In the genomic region with DNA sequence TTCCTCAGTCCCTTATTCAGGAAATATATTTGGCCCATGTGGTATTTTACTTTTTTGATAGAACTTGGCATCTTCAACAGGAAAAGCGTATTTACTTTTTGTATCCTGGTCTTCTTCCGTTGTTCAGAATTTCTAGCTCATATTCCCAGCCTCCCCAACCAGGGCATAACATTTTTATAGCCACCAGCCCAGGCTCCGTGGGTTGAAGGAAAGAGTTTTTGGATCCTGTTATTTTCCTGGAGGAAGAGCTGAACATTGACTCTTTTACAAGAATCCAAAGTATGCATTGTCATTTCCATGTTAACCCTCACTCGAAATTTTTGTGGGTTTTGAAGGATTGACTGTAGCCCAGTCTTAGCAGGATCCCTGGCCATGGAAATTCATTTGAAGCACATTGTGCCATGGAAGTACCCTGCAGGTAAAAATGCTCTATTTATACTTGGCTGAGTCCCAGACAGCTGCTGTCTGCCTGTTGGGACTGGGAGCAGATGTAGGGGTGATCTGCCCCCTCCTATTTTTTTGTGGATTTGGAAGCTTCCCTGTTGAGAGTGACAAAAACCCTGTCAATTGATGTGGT, we compare ENCODE assay signal across 8 cellular contexts.
A peak's percentile ranks its signal among the peaks of the same experiment; 100 is the strongest.
DNase-seq lines count a peak whose midpoint lies in the region; ATAC-seq lines count a peak whose summit lies in the region.

No MANE protein-coding gene starts in this region.

- H3K9me2 ChIP-seq in GM23248 (ENCODE audit: insufficient read depth), result no peaks in the 10 kb centered on the region

- H4K20me1 ChIP-seq in GM23248 (ENCODE audit: insufficient read depth), result no peaks in the 10 kb centered on the region

- peaks cover 62% of the 10 kb centered on the region for H3K4me1 ChIP-seq in GM23248 (ENCODE audit: insufficient read depth)

- H3K27ac ChIP-seq in GM23248 (peak overlapping the region; percentile 45), epithelial cell of prostate (peak overlapping the region; percentile 3)

- no peaks in the 10 kb centered on the region for H3K9me3 ChIP-seq in GM23248 (ENCODE audit: low read depth)

- H3K9ac ChIP-seq in GM23248, result peak overlapping the region; percentile 22; the same call in 1 of the 2 replicates

- no peak overlapping the region for H3K4me3 ChIP-seq in GM23248

- peak overlapping the region; percentile 41 for H3K4me2 ChIP-seq in GM23248 (ENCODE audit: unreplicated experiment)

- peaks cover 90% of the 10 kb centered on the region for H3K79me2 ChIP-seq in GM23248 (ENCODE audit: insufficient read depth)

- WGBS in GM23248 (ENCODE audit: low coverage in 1 of 2, low lambda C conversion rate in 2 of 2, missing lambda C conversion rate in 2 of 2), 2 experiments, result 33 to 42% methylated on average over 4 of the region's 4 CpGs

- ATAC-seq in HG02852 (IDR thresholded peaks at IDR 0.05; ENCODE audit: unreplicated experiment), result no peak

- in situ Hi-C loops in GM23248 (cut with MboI), result loop anchor here (10.0 kb wide), 1 partner anchor 144 kb away; no protein-coding TSS in a partner anchor

- no peaks in the 10 kb centered on the region for H3K27me3 ChIP-seq in GM23248 (replicated peaks; ENCODE audit: insufficient read depth)

- H3F3A ChIP-seq in GM23248 (ENCODE audit: insufficient read depth), result peaks cover 22% of the 10 kb centered on the region

- DNase-seq in GM23248, result peak; percentile 69
- DNase-seq in NCI-H345 (lab: John Stamatoyannopoulos, UW), result peak; percentile 59
- no peak for DNase-seq in epithelial cell of prostate (ENCODE audit: low read depth, low spot score)
- DNase-seq in non-pigmented ciliary epithelial cell (ENCODE audit: low read depth), result peak; percentile 55
- DNase-seq in GOT3 (lab: John Stamatoyannopoulos, UW), result no peak
- DNase-seq in germinal center (ENCODE audit: low spot score), result no peak
- DNase-seq in NCI-H2227 (lab: John Stamatoyannopoulos, UW; ENCODE audit: unreplicated experiment), result no peak

- H3K36me3 ChIP-seq in GM23248 (ENCODE audit: low read depth), result no peaks in the 10 kb centered on the region

- H2AFZ ChIP-seq in GM23248, result no peak overlapping the region

Comparison
In these comparisons a context has a peak if more than half of its experiments do, and no peak if none do; other contexts are left out.
1. DNase-seq: peak in GM23248 (single experiment), NCI-H345 (single experiment) and non-pigmented ciliary epithelial cell (single experiment); none in epithelial cell of prostate (single experiment), GOT3 (single experiment), germinal center (single experiment) and NCI-H2227 (single experiment).